In genomic region chr4:119479180-119479814, GRCh38 we compare ENCODE assay signal across 19 cellular contexts.
"Had no signal": no experiment of that assay in that cellular context is flagged by ENCODE, and none has a peak within 500 bp of the region (broad histone marks: within the 10 kb centered on the region; RNA-seq: fewer than 3 reads in every experiment).

No MANE protein-coding gene starts in this region.

- H3K9ac ChIP-seq: neural progenitor cell had no signal

- H3K36me3 ChIP-seq: ovary had no signal

- H3K4me1 Mint-ChIP-seq: natural killer cell; neural progenitor cell; stimulated activated effector memory CD8-positive, alpha-beta T cell treated with anti-CD3 and anti-CD28 coated beads, Interleukin-12 subunit alpha, Interleukin-12 subunit beta, amount 100 ng/mL, for 72 hours had no signal

- ATAC-seq: natural killer cell; stimulated activated effector memory CD8-positive, alpha-beta T cell treated with anti-CD3 and anti-CD28 coated beads, Interleukin-12 subunit alpha, Interleukin-12 subunit beta, amount 100 ng/mL, for 72 hours; stimulated activated naive CD8-positive, alpha-beta T cell treated with anti-CD3 and anti-CD28 coated beads, Interleukin-15, Interleukin-2, amounts not matched to agents 100 U/mL and 50 U/mL, for 24 hours had no signal

- DNase-seq: central memory CD4-positive, alpha-beta T cell; cortex of kidney; dorsolateral prefrontal cortex; effector CD8-positive, alpha-beta T cell; foreskin melanocyte; heart left ventricle; hypothalamus; left ventricle myocardium inferior; natural killer cell; nucleus accumbens; ovary; stimulated activated CD4-positive, alpha-beta T cell treated with anti-CD3 and anti-CD28 coated beads, Interleukin-2, amount 100 ng/mL, for 48 hours; stimulated activated CD8-positive, alpha-beta memory T cell treated with anti-CD3 and anti-CD28 coated beads, Interleukin-4, amount 100 ng/mL, for 48 hours; stimulated activated naive CD8-positive, alpha-beta T cell treated with anti-CD3 and anti-CD28 coated beads, Interleukin-15, Interleukin-2, amounts not matched to agents 100 U/mL and 50 U/mL, for 24 hours; tibial artery had no signal

- H3K27ac ChIP-seq: dorsolateral prefrontal cortex, neural progenitor cell, ovary, right atrium auricular region, tibial artery had no signal

- H3K4me3 ChIP-seq: dorsolateral prefrontal cortex, heart left ventricle, left ventricle myocardium inferior, neural progenitor cell, ovary, right atrium auricular region, smooth muscle cell, tibial artery had no signal

- H3K27ac Mint-ChIP-seq: natural killer cell; neural progenitor cell; stimulated activated effector memory CD8-positive, alpha-beta T cell treated with anti-CD3 and anti-CD28 coated beads, Interleukin-12 subunit alpha, Interleukin-12 subunit beta, amount 100 ng/mL, for 72 hours had no signal

- H3K4me3 Mint-ChIP-seq: natural killer cell; neural progenitor cell; stimulated activated effector memory CD8-positive, alpha-beta T cell treated with anti-CD3 and anti-CD28 coated beads, Interleukin-12 subunit alpha, Interleukin-12 subunit beta, amount 100 ng/mL, for 72 hours had no signal

- H3K9me3 ChIP-seq: heart left ventricle, ovary, right atrium auricular region, tibial artery had no signal

- H3K27me3 ChIP-seq: dorsolateral prefrontal cortex, heart left ventricle, neural progenitor cell, ovary, right atrium auricular region, tibial artery had no signal

- H3K4me1 ChIP-seq: neural progenitor cell, right atrium auricular region, tibial artery had no signal

- H3K4me2 ChIP-seq: neural progenitor cell, smooth muscle cell had no signal

- H2AFZ ChIP-seq: neural progenitor cell had no signal
